Comparison of ENCODE assay signal across 15 cellular contexts in the genomic region with DNA sequence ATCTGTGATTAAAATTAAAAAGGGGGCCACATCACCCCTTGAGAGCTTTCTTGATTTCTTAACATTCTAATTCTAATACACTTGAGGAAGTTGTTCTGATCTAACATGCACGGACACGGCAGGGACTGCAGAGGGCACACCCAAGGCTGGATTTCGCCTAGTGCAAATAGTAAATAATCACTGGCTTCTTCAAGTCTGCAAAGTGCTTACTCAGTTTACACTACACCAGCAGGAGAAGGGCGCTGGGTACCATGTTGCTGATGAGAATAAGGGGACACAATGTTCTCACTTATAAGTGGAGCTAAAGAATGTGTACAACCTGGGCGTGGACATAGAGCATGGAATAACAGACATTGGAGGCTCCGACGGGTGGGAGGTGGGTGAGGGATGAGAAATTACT. TPM values are rescaled to one million over a fixed set of nuclear protein-coding genes. Genes with fewer than 3 reads are reported as not detected.
DNase-seq lines count a peak whose midpoint lies in the region; ATAC-seq and TF ChIP-seq lines count a peak whose summit lies in the region.
"Had no signal": no experiment of that assay in that cellular context is flagged by ENCODE, and none has a peak within 500 bp of the region (broad histone marks: within the 10 kb centered on the region; RNA-seq: fewer than 3 reads in every experiment).

No MANE protein-coding gene starts in this region.

- ATAC-seq in left ventricle myocardium superior (peak; percentile 18), GM18519 (IDR thresholded peaks at IDR 0.05; ENCODE audit: low FRiP score, unreplicated experiment) (no peak), left lobe of liver (no peak)
- ATAC-seq: GM12878 had no signal

- peaks cover 45% of the 10 kb centered on the region for H3K36me3 ChIP-seq in right atrium auricular region
- H3K36me3 ChIP-seq in endodermal cell (ENCODE audit: control insufficient read depth, insufficient read depth, low read length): no peaks in the 10 kb centered on the region
- H3K36me3 ChIP-seq: BLaER1 treated with 17β-estradiol and CSF1 and Interleukin-3, amounts not matched to agents 10 nM and 100 nM had no signal

- no peak for TF ChIP-seq CTCF in right atrium auricular region (IDR thresholded peaks at IDR 0.05)
- TF ChIP-seq CTCF in endodermal cell (conservative IDR thresholded peaks at IDR 0.05): peak; percentile 19

- WGBS in endodermal cell (ENCODE audit: insufficient coverage in 1 of 2, insufficient read length in 1 of 2), 2 experiments: 86 to 89% methylated on average over 2 to 5 of the region's 7 CpGs

- H3K4me1 Mint-ChIP-seq in endodermal cell: peaks cover 4% of the 10 kb centered on the region
- no peaks in the 10 kb centered on the region for H3K4me1 Mint-ChIP-seq in activated naive CD4-positive, alpha-beta T cell treated with anti-CD3 and anti-CD28 coated beads for 36 hours (ENCODE audit: low read depth)
- H3K4me1 Mint-ChIP-seq: CD4-positive, CD25-positive, alpha-beta regulatory T cell had no signal

- no peaks in the 10 kb centered on the region for H3K9me3 ChIP-seq in right atrium auricular region
- H3K9me3 ChIP-seq in endodermal cell (ENCODE audit: control insufficient read depth, low read length): no peaks in the 10 kb centered on the region
- H3K9me3 ChIP-seq: HAP-1 had no signal

- H3K4me3 ChIP-seq in right atrium auricular region: no peak overlapping the region
- no peak overlapping the region for H3K4me3 ChIP-seq in endodermal cell (ENCODE audit: low read length)
- H3K4me3 ChIP-seq: BLaER1 treated with 17β-estradiol and CSF1 and Interleukin-3, amounts not matched to agents 10 nM and 100 nM; GM12878; HAP-1 had no signal

- DNase-seq in left ventricle myocardium superior: no peak
- DNase-seq in right atrium auricular region (ENCODE audit: low spot score): no peak
- no peak for DNase-seq in endodermal cell
- peak; percentile 3 for DNase-seq in pons (ENCODE audit: low spot score)
- DNase-seq in left lobe of liver (ENCODE audit: low spot score): no peak
- DNase-seq in activated naive CD4-positive, alpha-beta T cell treated with anti-CD3 and anti-CD28 coated beads for 36 hours: no peak
- DNase-seq: 8988T; CD4-positive, CD25-positive, alpha-beta regulatory T cell; DMS79 had no signal

- CTCF ChIA-PET in activated naive CD4-positive, alpha-beta T cell treated with anti-CD3 and anti-CD28 coated beads for 36 hours (lab: Charles Lee): no interaction called here

- H3K27ac ChIP-seq in right atrium auricular region (no peak overlapping the region), endodermal cell (ENCODE audit: low read depth, low read length) (no peak overlapping the region)
- H3K27ac ChIP-seq: BLaER1 treated with 17β-estradiol and CSF1 and Interleukin-3, amounts not matched to agents 10 nM and 100 nM had no signal

- H3K9ac ChIP-seq in endodermal cell (ENCODE audit: extremely low read depth, low read length, poor library complexity, severe bottlenecking): no peak overlapping the region
- H3K9ac ChIP-seq: BLaER1 treated with 17β-estradiol and CSF1 and Interleukin-3, amounts not matched to agents 10 nM and 100 nM had no signal

- intact Hi-C loops in left ventricle myocardium superior (cut with micrococcal nuclease): no loop called here
- intact Hi-C loops in activated naive CD4-positive, alpha-beta T cell treated with anti-CD3 and anti-CD28 coated beads for 36 hours (cut with micrococcal nuclease): no loop called here

- H3K27me3 Mint-ChIP-seq in endodermal cell (ENCODE audit: insufficient read depth): peaks cover 33% of the 10 kb centered on the region
- peaks cover 3% of the 10 kb centered on the region for H3K27me3 Mint-ChIP-seq in activated naive CD4-positive, alpha-beta T cell treated with anti-CD3 and anti-CD28 coated beads for 36 hours (ENCODE audit: low read depth)

- H3K9me3 Mint-ChIP-seq in endodermal cell: no peaks in the 10 kb centered on the region
- H3K9me3 Mint-ChIP-seq in activated naive CD4-positive, alpha-beta T cell treated with anti-CD3 and anti-CD28 coated beads for 36 hours: no peaks in the 10 kb centered on the region

- H3K27ac Mint-ChIP-seq in endodermal cell: no peak overlapping the region
- no peak overlapping the region for H3K27ac Mint-ChIP-seq in activated naive CD4-positive, alpha-beta T cell treated with anti-CD3 and anti-CD28 coated beads for 36 hours
- H3K27ac Mint-ChIP-seq: CD4-positive, CD25-positive, alpha-beta regulatory T cell had no signal

- H3K4me1 ChIP-seq in right atrium auricular region: peaks cover 0 to 24% of the 10 kb centered on the region in 2 donors
- H3K4me1 ChIP-seq in endodermal cell (ENCODE audit: control insufficient read depth, insufficient read depth, low read length): no peaks in the 10 kb centered on the region

- H3K4me3 Mint-ChIP-seq in endodermal cell: no peak overlapping the region
- no peak overlapping the region for H3K4me3 Mint-ChIP-seq in activated naive CD4-positive, alpha-beta T cell treated with anti-CD3 and anti-CD28 coated beads for 36 hours
- H3K4me3 Mint-ChIP-seq: CD4-positive, CD25-positive, alpha-beta regulatory T cell had no signal

- no peaks in the 10 kb centered on the region for H3K27me3 ChIP-seq in right atrium auricular region
- peaks cover 6% of the 10 kb centered on the region for H3K27me3 ChIP-seq in endodermal cell (ENCODE audit: control insufficient read depth, insufficient read depth, low read length, poor library complexity, severe bottlenecking)
- H3K27me3 ChIP-seq: BLaER1 treated with 17β-estradiol and CSF1 and Interleukin-3, amounts not matched to agents 10 nM and 100 nM had no signal

- no peaks in the 10 kb centered on the region for H3K36me3 Mint-ChIP-seq in endodermal cell (ENCODE audit: low read depth)
- no peaks in the 10 kb centered on the region for H3K36me3 Mint-ChIP-seq in activated naive CD4-positive, alpha-beta T cell treated with anti-CD3 and anti-CD28 coated beads for 36 hours (ENCODE audit: low read depth)
- H3K36me3 Mint-ChIP-seq: CD4-positive, CD25-positive, alpha-beta regulatory T cell had no signal

RNA-seq across cellular contexts. Expression of a gene that starts 34.2 kb away (rescaled TPM):
- total RNA-seq in left ventricle myocardium superior: 73.5 TPM
- total RNA-seq in right atrium auricular region: 100 to 1,000 TPM; 238 to 345 TPM
- total RNA-seq in endodermal cell: not detected
- polyA plus RNA-seq in endodermal cell (2013, experiment 1 of 2): 0.14 TPM
- polyA plus RNA-seq in endodermal cell (2013, experiment 2 of 2): 0.17 TPM
- not detected for total RNA-seq in left lobe of liver
- total RNA-seq in activated naive CD4-positive, alpha-beta T cell treated with anti-CD3 and anti-CD28 coated beads for 36 hours: not detected
- total RNA-seq: CD4-positive, CD25-positive, alpha-beta regulatory T cell; G401; GM12878; H1 had no signal
- polyA plus RNA-seq: CD4-positive, CD25-positive, alpha-beta regulatory T cell had no signal

Comparison
In these comparisons a context has a peak if more than half of its experiments do, and no peak if none do; other contexts are left out.
1. RNA of a gene that starts 34.2 kb away (total RNA-seq): 238 to 345 TPM in right atrium auricular region and 73.5 TPM in left ventricle myocardium superior (single experiment); not detected in left lobe of liver (single experiment), not detected in endodermal cell and not detected in activated naive CD4-positive, alpha-beta T cell treated with anti-CD3 and anti-CD28 coated beads for 36 hours; every median in the first group is over 10 times any median in the second.